8 cellular contexts compared by ENCODE assay signal in the genomic region with DNA sequence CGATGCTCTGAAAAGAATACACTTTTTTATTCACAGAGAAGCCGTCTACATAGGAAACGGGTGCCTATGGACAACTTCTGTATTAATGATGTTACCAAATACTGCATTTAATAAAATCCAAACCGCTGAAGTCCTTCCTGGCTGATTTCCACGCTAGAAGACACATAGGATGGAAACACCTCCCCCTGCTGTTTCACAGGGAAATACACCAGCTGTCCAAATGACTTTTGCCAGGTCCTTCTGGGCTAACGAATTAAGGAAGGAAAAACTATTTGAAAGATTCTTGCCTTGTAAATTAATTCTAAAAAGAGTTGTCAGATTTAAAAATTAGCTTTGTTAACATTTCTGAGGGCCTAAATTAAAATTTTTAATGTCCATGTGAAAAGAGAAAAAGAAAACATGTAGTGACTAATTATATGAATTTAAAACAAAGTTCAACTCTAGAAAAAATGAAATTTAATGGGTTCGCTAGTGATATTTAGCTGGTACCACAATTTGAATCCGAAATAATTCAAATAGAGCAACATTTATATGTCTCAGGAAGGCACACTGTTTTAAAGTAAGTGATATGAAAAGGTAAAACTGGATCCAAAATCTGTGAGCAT.
DNase-seq lines count a peak whose midpoint lies in the region; FAIRE-seq and TF ChIP-seq lines count a peak whose summit lies in the region.

No MANE protein-coding gene starts in this region.

- TF ChIP-seq CTCF in GM12864 (IDR thresholded peaks at IDR 0.05; ENCODE audit: low read depth, low read length, missing control alignments) = peak; percentile 65
- peak; percentile 71 to 77 for TF ChIP-seq CTCF in brain (conservative IDR thresholded peaks at IDR 0.05)

- H3K9me3 Mint-ChIP-seq in brain (no peaks in the 10 kb centered on the region), immature natural killer cell (no peaks in the 10 kb centered on the region)

- H3K27ac Mint-ChIP-seq in brain (peak overlapping the region in 4 of 5 experiments; percentile 2 to 52 (median 18)), immature natural killer cell (peak overlapping the region in 1 of 6 donors; percentile 47)

- peak overlapping the region in 2 of 5 experiments; percentile 3 to 31 for H3K4me3 Mint-ChIP-seq in brain
- H3K4me3 Mint-ChIP-seq in immature natural killer cell = peak overlapping the region in 4 of 5 donors; percentile 7 to 51 (median 35)

- FAIRE-seq in HTR-8/SVneo (lab: Jason Lieb, UNC) = no peak

- no peaks in the 10 kb centered on the region for H3K27me3 Mint-ChIP-seq in brain
- no peaks in the 10 kb centered on the region for H3K27me3 Mint-ChIP-seq in immature natural killer cell (ENCODE audit: low read depth in 3 of 3)

- peak; percentile 66 for DNase-seq in ACHN
- DNase-seq in GM12864 (ENCODE audit: low read depth) = no peak
- DNase-seq in NCI-H226 = peak; percentile 36
- peak; percentile 25 to 36 (median 30) for DNase-seq in immature natural killer cell
- peak; percentile 52 for DNase-seq in stromal cell of bone marrow (ENCODE audit: low read depth)
- DNase-seq in HTR-8/SVneo (ENCODE audit: insufficient read length, low spot score) = no peak
- no peak for DNase-seq in NCI-H2107 treated with DMSO at 0.1 percent for 48 hours (lab: John Stamatoyannopoulos, UW; ENCODE audit: unreplicated experiment)

- in situ Hi-C loops in ACHN (cut with HindIII; ENCODE audit: low pct_ligation_motif_present, low pct_unique_long_range_greater_than_20kb, low sequenced_read_pairs) = no loop called here

- H3K36me3 Mint-ChIP-seq in brain (no peaks in the 10 kb centered on the region), immature natural killer cell (no peaks in the 10 kb centered on the region)

- H3K4me1 Mint-ChIP-seq in brain (peaks cover 63% of the 10 kb centered on the region), immature natural killer cell (peaks cover 36 to 50% of the 10 kb centered on the region in 2 donors)

- no peak overlapping the region for H3K4me3 ChIP-seq in GM12864 (ENCODE audit: low read depth, low read length)

Comparison
In these comparisons a context has a peak if more than half of its experiments do, and no peak if none do; other contexts are left out.
1. DNase-seq: peak in ACHN (single experiment), NCI-H226 (single experiment), immature natural killer cell (3 of 3) and stromal cell of bone marrow (single experiment); none in GM12864 (single experiment), HTR-8/SVneo (single experiment) and NCI-H2107 treated with DMSO at 0.1 percent for 48 hours (single experiment).